ENCODE assay signal across 7 cellular contexts in the genomic region with DNA sequence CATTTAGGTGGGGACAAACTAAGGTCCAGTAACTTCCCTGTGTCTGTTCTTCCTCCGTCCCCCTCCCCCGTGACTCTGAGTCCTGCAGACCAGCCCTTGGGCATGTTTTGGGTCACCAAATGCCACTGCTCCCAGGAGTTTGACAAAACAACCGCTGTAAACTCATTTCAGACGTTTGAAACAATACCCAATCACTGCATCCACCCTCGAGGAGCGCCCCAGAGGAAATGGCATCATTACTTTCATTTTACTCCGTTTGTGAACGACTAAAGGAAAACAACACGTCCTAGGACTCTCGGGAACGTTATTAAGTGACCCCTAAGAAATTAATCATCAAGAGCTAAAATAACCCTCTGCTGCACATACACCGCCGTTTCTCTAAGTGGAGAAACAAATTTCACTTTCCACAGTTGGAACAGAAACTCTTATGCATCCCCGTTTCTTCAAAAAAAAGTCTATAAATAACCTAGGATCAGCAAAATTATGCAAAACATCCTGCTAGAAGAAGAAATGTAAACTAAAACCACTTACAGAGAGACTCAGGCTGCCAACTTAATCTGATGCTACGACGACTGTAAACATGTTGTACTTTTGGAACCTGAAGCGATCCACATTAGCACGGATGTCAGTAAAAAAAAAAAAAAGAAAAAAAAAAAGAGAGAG.
DNase-seq lines count a peak whose midpoint lies in the region; ATAC-seq and TF ChIP-seq lines count a peak whose summit lies in the region.

No MANE protein-coding gene starts in this region.

- H3K4me1 ChIP-seq in right atrium auricular region (peaks cover 0 to 5% of the 10 kb centered on the region in 2 donors), skeletal muscle tissue (ENCODE audit: control insufficient read depth in 3 of 3, insufficient read depth in 3 of 3, low read length in 3 of 3) (peaks cover 2 to 10% (median 3%) of the 10 kb centered on the region in 3 donors)

- DNase-seq in LNCaP clone FGC (ENCODE audit: low read depth) = no peak
- DNase-seq in activated effector memory CD4-positive, alpha-beta T cell treated with Interleukin-2 at 50 U/mL for 16 hours = peak; percentile 33
- no peak for DNase-seq in right atrium auricular region (ENCODE audit: low spot score)
- no peak for DNase-seq in mesenteric fat pad (ENCODE audit: low spot score)

- H3K36me3 ChIP-seq in right atrium auricular region (no peaks in the 10 kb centered on the region), skeletal muscle tissue (ENCODE audit: control insufficient read depth in 3 of 3, insufficient read depth in 3 of 3, low read length in 3 of 3) (no peaks in the 10 kb centered on the region)

- H3K4me3 ChIP-seq in LNCaP clone FGC (ENCODE audit: low read depth, low read length) = peak overlapping the region; percentile 55
- peak overlapping the region; percentile 39 to 49 for H3K4me3 ChIP-seq in right atrium auricular region
- peak overlapping the region; percentile 69 to 77 (median 70) for H3K4me3 ChIP-seq in skeletal muscle tissue (ENCODE audit: low read length in 3 of 3)

- peak overlapping the region; percentile 60 to 78 (median 76) for H3K9ac ChIP-seq in skeletal muscle tissue (ENCODE audit: low read depth in 1 of 3, low read length in 3 of 3)

- H3K27me3 ChIP-seq in right atrium auricular region (no peaks in the 10 kb centered on the region), skeletal muscle tissue (ENCODE audit: control insufficient read depth in 3 of 3, insufficient read depth in 3 of 3, low read length in 3 of 3) (no peaks in the 10 kb centered on the region)

- H3K9me3 ChIP-seq in right atrium auricular region (no peaks in the 10 kb centered on the region), skeletal muscle tissue (ENCODE audit: control insufficient read depth in 3 of 3, low read length in 3 of 3) (no peaks in the 10 kb centered on the region)

- ATAC-seq in GM18909 (IDR thresholded peaks at IDR 0.05; ENCODE audit: poor library complexity, unreplicated experiment) = peak; percentile 35
- ATAC-seq in GM19467 (IDR thresholded peaks at IDR 0.05; ENCODE audit: unreplicated experiment) = no peak

- TF ChIP-seq CTCF in LNCaP clone FGC (IDR thresholded peaks at IDR 0.05; ENCODE audit: control insufficient read depth, extremely low read depth, insufficient read depth) = no peak
- no peak for TF ChIP-seq CTCF in right atrium auricular region (IDR thresholded peaks at IDR 0.05)

- H3K27ac ChIP-seq in right atrium auricular region = peak overlapping the region; percentile 58 to 65
- peak overlapping the region; percentile 9 for H3K27ac ChIP-seq in skeletal muscle tissue (ENCODE audit: low read depth, low read length)
